In the genomic region with DNA sequence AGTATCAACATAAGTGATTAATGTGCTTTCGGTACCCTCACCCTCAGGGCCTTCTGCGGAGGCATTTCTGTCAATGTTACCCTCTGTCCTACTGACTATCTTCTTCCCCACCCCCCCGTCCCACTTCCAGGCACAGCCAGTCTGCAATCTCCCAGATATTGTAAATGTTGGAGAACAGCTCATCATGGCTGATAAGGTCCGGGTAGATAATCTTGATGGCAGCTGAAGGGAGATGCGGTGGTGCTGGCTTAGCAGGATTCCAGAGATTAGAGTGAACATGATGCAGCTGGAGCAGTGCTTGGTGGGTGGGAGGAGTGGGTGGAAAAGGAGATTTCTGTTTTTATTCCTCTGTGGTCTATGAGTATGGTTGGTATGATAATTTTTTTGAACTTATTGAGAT, we compare ENCODE assay signal across 1 cellular context.
TF ChIP-seq lines count a peak whose summit lies in the region.

No MANE protein-coding gene starts in this region.

TF ChIP-seq in K562, 482 proteins besides CTCF, POLR2A, EP300 and RAD21 (continued from another document and continues in another):
- TF ChIP-seq ZNF639 (CRISPR knock-in tag; conservative IDR thresholded peaks at IDR 0.05 in 1 of 2, IDR thresholded peaks at IDR 0.05 in 1 of 2) (no peak), E2F1 (CRISPR knock-in tag; IDR thresholded peaks at IDR 0.05) (no peak), PHF21A (IDR thresholded peaks at IDR 0.05; ENCODE audit: borderline replicate concordance, low read depth) (no peak), RBM22 (IDR thresholded peaks at IDR 0.05; ENCODE audit: low read depth, low read length, poor library complexity, severe bottlenecking) (no peak), BCL6 (CRISPR knock-in tag; IDR thresholded peaks at IDR 0.05) (no peak), ZNF764 (CRISPR knock-in tag; IDR thresholded peaks at IDR 0.05; ENCODE audit: low read depth) (no peak), ATF4 (CRISPR knock-in tag; IDR thresholded peaks at IDR 0.05) (no peak), KLF16 (IDR thresholded peaks at IDR 0.05) (peak; percentile 73), POLR2B (IDR thresholded peaks at IDR 0.05; ENCODE audit: low read depth, partially characterized antibody) (no peak), ZNF174 (CRISPR knock-in tag; IDR thresholded peaks at IDR 0.05) (no peak), KDM1A (IDR thresholded peaks at IDR 0.05) (peak; percentile 32 to 39; a peak in 1 of 4 replicates), CREBBP (IDR thresholded peaks at IDR 0.05; ENCODE audit: low read depth, low read length) (no peak), KLF13 (tag; IDR thresholded peaks at IDR 0.05; ENCODE audit: borderline replicate concordance, low read depth) (no peak), ZBTB11 (CRISPR knock-in tag; IDR thresholded peaks at IDR 0.05) (no peak), TAL1 (IDR thresholded peaks at IDR 0.05) (peak; percentile 57), PHB2 (IDR thresholded peaks at IDR 0.05; ENCODE audit: low read depth) (no peak), PCBP1 (IDR thresholded peaks at IDR 0.05; ENCODE audit: low read depth, low read length, poor library complexity, severe bottlenecking) (no peak), POLR2AphosphoS2 (IDR thresholded peaks at IDR 0.05; ENCODE audit: low read length) (no peak), EZH2 (IDR thresholded peaks at IDR 0.05; ENCODE audit: borderline replicate concordance, low read depth, low read length) (no peak), TSHZ1 (CRISPR knock-in tag; IDR thresholded peaks at IDR 0.05) (no peak), RB1 (IDR thresholded peaks at IDR 0.05; ENCODE audit: low read depth) (no peak), ERF (CRISPR knock-in tag; IDR thresholded peaks at IDR 0.05) (no peak), CBFA2T2 (conservative IDR thresholded peaks at IDR 0.05) (peak; percentile 84), PYGO2 (tag; IDR thresholded peaks at IDR 0.05) (no peak), PPARD (CRISPR knock-in tag; IDR thresholded peaks at IDR 0.05) (no peak), SMAD1 (IDR thresholded peaks at IDR 0.05; ENCODE audit: low read depth, low read length, partially characterized antibody) (no peak)
- TF ChIP-seq, protein P1, sequence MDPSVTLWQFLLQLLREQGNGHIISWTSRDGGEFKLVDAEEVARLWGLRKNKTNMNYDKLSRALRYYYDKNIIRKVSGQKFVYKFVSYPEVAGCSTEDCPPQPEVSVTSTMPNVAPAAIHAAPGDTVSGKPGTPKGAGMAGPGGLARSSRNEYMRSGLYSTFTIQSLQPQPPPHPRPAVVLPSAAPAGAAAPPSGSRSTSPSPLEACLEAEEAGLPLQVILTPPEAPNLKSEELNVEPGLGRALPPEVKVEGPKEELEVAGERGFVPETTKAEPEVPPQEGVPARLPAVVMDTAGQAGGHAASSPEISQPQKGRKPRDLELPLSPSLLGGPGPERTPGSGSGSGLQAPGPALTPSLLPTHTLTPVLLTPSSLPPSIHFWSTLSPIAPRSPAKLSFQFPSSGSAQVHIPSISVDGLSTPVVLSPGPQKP (CRISPR knock-in tag; IDR thresholded peaks at IDR 0.05) = no peak
- TF ChIP-seq, protein P2, sequence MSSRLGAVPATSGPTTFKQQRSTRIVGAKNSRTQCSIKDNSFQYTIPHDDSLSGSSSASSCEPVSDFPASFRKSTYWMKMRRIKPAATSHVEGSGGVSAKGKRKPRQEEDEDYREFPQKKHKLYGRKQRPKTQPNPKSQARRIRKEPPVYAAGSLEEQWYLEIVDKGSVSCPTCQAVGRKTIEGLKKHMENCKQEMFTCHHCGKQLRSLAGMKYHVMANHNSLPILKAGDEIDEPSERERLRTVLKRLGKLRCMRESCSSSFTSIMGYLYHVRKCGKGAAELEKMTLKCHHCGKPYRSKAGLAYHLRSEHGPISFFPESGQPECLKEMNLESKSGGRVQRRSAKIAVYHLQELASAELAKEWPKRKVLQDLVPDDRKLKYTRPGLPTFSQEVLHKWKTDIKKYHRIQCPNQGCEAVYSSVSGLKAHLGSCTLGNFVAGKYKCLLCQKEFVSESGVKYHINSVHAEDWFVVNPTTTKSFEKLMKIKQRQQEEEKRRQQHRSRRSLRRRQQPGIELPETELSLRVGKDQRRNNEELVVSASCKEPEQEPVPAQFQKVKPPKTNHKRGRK (tag; IDR thresholded peaks at IDR 0.05) = no peak
- TF ChIP-seq, protein P3, sequence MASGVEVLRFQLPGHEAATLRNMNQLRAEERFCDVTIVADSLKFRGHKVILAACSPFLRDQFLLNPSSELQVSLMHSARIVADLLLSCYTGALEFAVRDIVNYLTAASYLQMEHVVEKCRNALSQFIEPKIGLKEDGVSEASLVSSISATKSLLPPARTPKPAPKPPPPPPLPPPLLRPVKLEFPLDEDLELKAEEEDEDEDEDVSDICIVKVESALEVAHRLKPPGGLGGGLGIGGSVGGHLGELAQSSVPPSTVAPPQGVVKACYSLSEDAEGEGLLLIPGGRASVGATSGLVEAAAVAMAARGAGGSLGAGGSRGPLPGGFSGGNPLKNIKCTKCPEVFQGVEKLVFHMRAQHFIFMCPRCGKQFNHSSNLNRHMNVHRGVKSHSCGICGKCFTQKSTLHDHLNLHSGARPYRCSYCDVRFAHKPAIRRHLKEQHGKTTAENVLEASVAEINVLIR (CRISPR knock-in tag; IDR thresholded peaks at IDR 0.05) = no peak
- TF ChIP-seq, protein P4, sequence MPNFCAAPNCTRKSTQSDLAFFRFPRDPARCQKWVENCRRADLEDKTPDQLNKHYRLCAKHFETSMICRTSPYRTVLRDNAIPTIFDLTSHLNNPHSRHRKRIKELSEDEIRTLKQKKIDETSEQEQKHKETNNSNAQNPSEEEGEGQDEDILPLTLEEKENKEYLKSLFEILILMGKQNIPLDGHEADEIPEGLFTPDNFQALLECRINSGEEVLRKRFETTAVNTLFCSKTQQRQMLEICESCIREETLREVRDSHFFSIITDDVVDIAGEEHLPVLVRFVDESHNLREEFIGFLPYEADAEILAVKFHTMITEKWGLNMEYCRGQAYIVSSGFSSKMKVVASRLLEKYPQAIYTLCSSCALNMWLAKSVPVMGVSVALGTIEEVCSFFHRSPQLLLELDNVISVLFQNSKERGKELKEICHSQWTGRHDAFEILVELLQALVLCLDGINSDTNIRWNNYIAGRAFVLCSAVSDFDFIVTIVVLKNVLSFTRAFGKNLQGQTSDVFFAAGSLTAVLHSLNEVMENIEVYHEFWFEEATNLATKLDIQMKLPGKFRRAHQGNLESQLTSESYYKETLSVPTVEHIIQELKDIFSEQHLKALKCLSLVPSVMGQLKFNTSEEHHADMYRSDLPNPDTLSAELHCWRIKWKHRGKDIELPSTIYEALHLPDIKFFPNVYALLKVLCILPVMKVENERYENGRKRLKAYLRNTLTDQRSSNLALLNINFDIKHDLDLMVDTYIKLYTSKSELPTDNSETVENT (CRISPR knock-in tag; IDR thresholded peaks at IDR 0.05) = no peak
- TF ChIP-seq, protein P5, sequence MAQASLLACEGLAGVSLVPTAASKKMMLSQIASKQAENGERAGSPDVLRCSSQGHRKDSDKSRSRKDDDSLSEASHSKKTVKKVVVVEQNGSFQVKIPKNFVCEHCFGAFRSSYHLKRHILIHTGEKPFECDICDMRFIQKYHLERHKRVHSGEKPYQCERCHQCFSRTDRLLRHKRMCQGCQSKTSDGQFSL (CRISPR knock-in tag; IDR thresholded peaks at IDR 0.05) = no peak
- TF ChIP-seq, protein P5 (tag; IDR thresholded peaks at IDR 0.05) = no peak
